Comparison of ENCODE assay signal across 23 cellular contexts in the genomic region with DNA sequence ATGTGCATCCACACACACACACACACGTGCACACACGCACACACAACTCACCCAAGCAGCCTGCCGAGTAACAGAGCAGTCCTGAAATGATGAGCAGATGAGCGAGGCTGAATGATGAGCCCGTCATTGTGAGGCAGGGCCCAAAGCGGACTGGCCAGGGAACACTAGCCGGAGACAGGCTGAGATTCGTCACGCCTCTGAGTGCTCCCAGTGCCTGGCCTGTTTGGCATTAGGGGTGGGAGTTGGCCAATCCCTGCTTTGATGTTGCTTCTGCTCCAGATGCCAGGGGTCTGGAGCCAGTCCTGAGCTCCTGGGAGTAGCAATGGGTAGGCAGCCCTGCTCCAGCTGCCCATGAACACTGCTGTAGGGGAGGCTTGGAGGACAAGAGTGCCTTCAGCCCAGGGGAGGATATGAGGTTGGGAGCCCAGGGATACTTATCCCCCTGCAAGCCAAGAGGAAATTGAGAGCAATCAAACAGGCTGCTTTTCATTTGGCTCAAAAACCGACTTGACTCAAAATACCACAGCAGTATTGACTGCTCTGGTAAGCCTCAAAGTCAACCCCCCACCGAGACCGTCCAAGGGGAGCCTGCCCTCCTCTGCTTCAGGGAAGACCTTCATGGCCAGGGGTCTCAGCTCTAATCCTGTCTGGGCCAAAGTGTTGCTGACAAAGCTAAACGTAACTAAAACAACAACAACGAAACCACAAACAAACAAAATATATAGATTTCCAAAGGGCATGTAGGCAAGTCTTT. TPM values are rescaled to one million over a fixed set of nuclear protein-coding genes. Genes with fewer than 3 reads are reported as not detected.
DNase-seq lines count a peak whose midpoint lies in the region; ATAC-seq and TF ChIP-seq lines count a peak whose summit lies in the region.
"Had no signal": no experiment of that assay in that cellular context is flagged by ENCODE, and none has a peak within 500 bp of the region (broad histone marks: within the 10 kb centered on the region; RNA-seq: fewer than 3 reads in every experiment).

No MANE protein-coding gene starts in this region.

- intact Hi-C loops in testis (cut with DNase I; ENCODE audit: low total_unique reads) = no loop called here

- H3K36me3 Mint-ChIP-seq in WTC11 = no peaks in the 10 kb centered on the region
- H3K36me3 Mint-ChIP-seq: activated naive CD4-positive, alpha-beta T cell treated with anti-CD3 and anti-CD28 coated beads, Interleukin-2, amount 50 U/mL, for 72 hours had no signal

- ATAC-seq in WTC11 = peak; percentile 13

- peak; percentile 44 for DNase-seq in activated CD8-positive, alpha-beta memory T cell treated with anti-CD3 and anti-CD28 coated beads, Interleukin-2, amount 50 U/mL, for 48 hours
- DNase-seq in activated CD8-positive, alpha-beta memory T cell treated with anti-CD3 and anti-CD28 coated beads, Interleukin-2, amount 50 U/mL, for 4 hours = no peak
- no peak for DNase-seq in WTC11 (ENCODE audit: low spot score)
- peak; percentile 61 for DNase-seq in islet precursor cell
- DNase-seq in WERI-Rb-1 = no peak
- no peak for DNase-seq in testis
- no peak for DNase-seq in D341Med (ENCODE audit: low spot score)
- no peak for DNase-seq in cerebellar cortex (ENCODE audit: low spot score)
- DNase-seq: 8988T; activated CD4-positive, alpha-beta T cell treated with anti-CD3 and anti-CD28 coated beads, Interleukin-2, amount 50 U/mL, for 4 hours; colonic mucosa; DMS153; head of caudate nucleus; lower lobe of right lung; NCI-H2171; NCI-H774; stimulated activated CD4-positive, alpha-beta T cell treated with anti-CD3 and anti-CD28 coated beads, Interleukin-4, amount 100 ng/mL, for 4 hours; substantia nigra had no signal

- 83 to 89% methylated on average over 14 of the region's 14 CpGs for WGBS in testis, 2 donors

- H3K4me1 ChIP-seq in testis = peaks cover 22% of the 10 kb centered on the region
- H3K4me1 ChIP-seq: colonic mucosa, parathyroid adenoma had no signal

- H3K27me3 ChIP-seq in WERI-Rb-1 (ENCODE audit: insufficient read depth, low read depth, severe bottlenecking) (no peaks in the 10 kb centered on the region), testis (no peaks in the 10 kb centered on the region)
- H3K27me3 ChIP-seq: BLaER1 treated with 17β-estradiol and CSF1 and Interleukin-3, amounts not matched to agents 10 nM and 100 nM; colonic mucosa had no signal

- H3K9me3 Mint-ChIP-seq in WTC11 = no peaks in the 10 kb centered on the region

- no peak overlapping the region for H3K27ac Mint-ChIP-seq in WTC11
- H3K27ac Mint-ChIP-seq: activated naive CD4-positive, alpha-beta T cell treated with anti-CD3 and anti-CD28 coated beads, Interleukin-2, amount 50 U/mL, for 72 hours had no signal

- H3K4me1 Mint-ChIP-seq in WTC11 = peaks cover 20% of the 10 kb centered on the region

- no peak for TF ChIP-seq CTCF in WTC11 (IDR thresholded peaks at IDR 0.05)
- no peak for TF ChIP-seq CTCF in WERI-Rb-1 (IDR thresholded peaks at IDR 0.05; ENCODE audit: low read depth, low read length)
- TF ChIP-seq CTCF in testis (IDR thresholded peaks at IDR 0.05) = no peak

- no peaks in the 10 kb centered on the region for H3K36me3 ChIP-seq in WERI-Rb-1
- H3K36me3 ChIP-seq in testis (ENCODE audit: low read depth, missing control alignments) = no peaks in the 10 kb centered on the region
- H3K36me3 ChIP-seq: BLaER1 treated with 17β-estradiol and CSF1 and Interleukin-3, amounts not matched to agents 10 nM and 100 nM; colonic mucosa; lower lobe of right lung had no signal

- POLR2A ChIA-PET in WTC11 (lab: Charles Lee) = no interaction called here

- H3K4me3 ChIP-seq in WERI-Rb-1 (ENCODE audit: low read depth, low read length) (no peak overlapping the region), testis (no peak overlapping the region)
- H3K4me3 ChIP-seq: BLaER1 treated with 17β-estradiol and CSF1 and Interleukin-3, amounts not matched to agents 10 nM and 100 nM; colonic mucosa; lower lobe of right lung; smooth muscle cell had no signal

- peaks cover 6% of the 10 kb centered on the region; the same call in 1 of the 2 replicates for H3K27me3 Mint-ChIP-seq in WTC11 (ENCODE audit: low read depth)

- H3K9me3 ChIP-seq in WERI-Rb-1 (ENCODE audit: severe bottlenecking) (no peaks in the 10 kb centered on the region), testis (no peaks in the 10 kb centered on the region)
- H3K9me3 ChIP-seq: BLaER1 treated with 17β-estradiol and CSF1 and Interleukin-3, amounts not matched to agents 10 nM and 100 nM; colonic mucosa; lower lobe of right lung had no signal

- H3K27ac ChIP-seq in WERI-Rb-1 = no peak overlapping the region
- no peak overlapping the region for H3K27ac ChIP-seq in testis
- H3K27ac ChIP-seq: BLaER1 treated with 17β-estradiol and CSF1 and Interleukin-3, amounts not matched to agents 10 nM and 100 nM; colonic mucosa; lower lobe of right lung; parathyroid adenoma had no signal

- TF ChIP-seq POLR2A in testis (IDR thresholded peaks at IDR 0.05) = no peak

- CTCF ChIA-PET in WTC11 (lab: Charles Lee) = no interaction called here

- no peak overlapping the region for H3K4me3 Mint-ChIP-seq in WTC11

TF ChIP-seq in WTC11, 78 proteins besides CTCF, POLR2A, EP300 and RAD21:
- TF ChIP-seq JAZF1 (CRISPR knock-in tag; IDR thresholded peaks at IDR 0.05) = no peak
- no peak for TF ChIP-seq CBFB (CRISPR knock-in tag; IDR thresholded peaks at IDR 0.05; ENCODE audit: low read depth)

RNA-seq across cellular contexts. Expression of a gene that starts 22.9 kb away (rescaled TPM):
- 1.2 to 2.2 TPM (median 1.8 TPM) in 3 replicates for total RNA-seq in WTC11 (2021)
- 1 to 10 TPM; 5.4 to 7.6 TPM for total RNA-seq in testis
- polyA plus RNA-seq in testis (ENCODE audit: insufficient read depth, low read depth, low replicate concordance) = 6.7 TPM
- total RNA-seq: HT-29 had no signal

Comparison
In these comparisons a context has a peak if more than half of its experiments do, and no peak if none do; other contexts are left out.
1. DNase-seq: peak in activated CD8-positive, alpha-beta memory T cell treated with anti-CD3 and anti-CD28 coated beads, Interleukin-2, amount 50 U/mL, for 48 hours (single experiment) and islet precursor cell (single experiment); none in activated CD8-positive, alpha-beta memory T cell treated with anti-CD3 and anti-CD28 coated beads, Interleukin-2, amount 50 U/mL, for 4 hours (single experiment), WTC11 (single experiment), WERI-Rb-1 (single experiment), testis (single experiment), D341Med (single experiment) and cerebellar cortex (single experiment).